In the genomic region with DNA sequence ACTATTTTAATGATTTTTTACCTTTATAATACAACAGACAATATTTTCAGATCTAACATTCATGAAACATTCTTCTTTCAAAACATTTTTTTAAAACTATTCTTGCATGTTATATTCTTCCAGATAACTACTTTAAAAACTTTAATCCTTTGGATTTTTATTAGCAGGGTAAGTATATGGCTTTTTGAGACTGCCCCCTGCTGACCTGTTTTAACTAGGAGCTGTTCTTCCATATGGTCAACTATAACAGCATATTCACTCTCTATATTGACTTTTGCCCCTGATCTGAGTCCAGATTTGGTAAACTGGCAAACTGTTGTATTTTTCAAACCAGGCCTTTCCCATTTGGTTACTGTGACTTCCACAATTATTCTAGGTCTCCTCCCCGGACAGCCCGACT, we compare ENCODE assay signal across 16 cellular contexts. TPM values are rescaled to one million over a fixed set of nuclear protein-coding genes. Genes with fewer than 3 reads are reported as not detected.
DNase-seq lines count a peak whose midpoint lies in the region; ATAC-seq and TF ChIP-seq lines count a peak whose summit lies in the region.
"Had no signal": no experiment of that assay in that cellular context is flagged by ENCODE, and none has a peak within 500 bp of the region (broad histone marks: within the 10 kb centered on the region; RNA-seq: fewer than 3 reads in every experiment).

No MANE protein-coding gene starts in this region.

- H3K79me2 ChIP-seq in MM.1S (ENCODE audit: low read length) (no peaks in the 10 kb centered on the region), neural progenitor cell (ENCODE audit: low read depth) (no peaks in the 10 kb centered on the region)

- H3K27ac Mint-ChIP-seq in neural progenitor cell, result no peak overlapping the region
- H3K27ac Mint-ChIP-seq: dendritic cell treated with granulocyte-macrophage colony-stimulating factor and Interleukin-4, amounts not matched to agents 40 ng/mL and 50 ng/mL, for 4 days had no signal

- H3K27ac ChIP-seq in MM.1S (ENCODE audit: low read length) (no peak overlapping the region), neural progenitor cell (no peak overlapping the region)

- H3K36me3 Mint-ChIP-seq in neural progenitor cell, result peaks cover 31% of the 10 kb centered on the region

- H3K36me3 ChIP-seq in MM.1S (replicated peaks; ENCODE audit: insufficient read depth, low read length) (no peaks in the 10 kb centered on the region), neural progenitor cell (peaks cover 4% of the 10 kb centered on the region)

- no peaks in the 10 kb centered on the region for H3K9me3 Mint-ChIP-seq in neural progenitor cell
- H3K9me3 Mint-ChIP-seq: dendritic cell treated with granulocyte-macrophage colony-stimulating factor and Interleukin-4, amounts not matched to agents 40 ng/mL and 50 ng/mL, for 4 days had no signal

- peak; percentile 5 for DNase-seq in DMS 273 (lab: John Stamatoyannopoulos, UW; ENCODE audit: unreplicated experiment)
- DNase-seq in DMS 273 treated with DMSO at 0.1 percent for 48 hours (lab: John Stamatoyannopoulos, UW), result no peak
- no peak for DNase-seq in MM.1S
- peak; percentile 44 for DNase-seq in dermis blood vessel endothelial cell
- DNase-seq in neural progenitor cell (ENCODE audit: low spot score), result no peak
- no peak for DNase-seq in omental fat pad (ENCODE audit: low spot score)
- no peak for DNase-seq in mesenteric fat pad (ENCODE audit: low spot score)
- no peak for DNase-seq in NCI-H1105 treated with DMSO at 0.1 percent for 48 hours (lab: John Stamatoyannopoulos, UW)
- DNase-seq: 8988T; activated CD8-positive, alpha-beta memory T cell treated with anti-CD3 and anti-CD28 coated beads, Interleukin-2, amount 50 U/mL, for 4 hours; left ventricle myocardium superior; NCI-H1930; NCI-H748 treated with DMSO at 0.1 percent for 48 hours had no signal

- H3K9me2 ChIP-seq in MM.1S (replicated peaks; ENCODE audit: insufficient read depth, low read length), result no peaks in the 10 kb centered on the region

- H3K27me3 Mint-ChIP-seq in neural progenitor cell (ENCODE audit: insufficient read depth, low read depth), result no peaks in the 10 kb centered on the region
- H3K27me3 Mint-ChIP-seq: dendritic cell treated with granulocyte-macrophage colony-stimulating factor and Interleukin-4, amounts not matched to agents 40 ng/mL and 50 ng/mL, for 4 days had no signal

- no peaks in the 10 kb centered on the region for H3K4me1 Mint-ChIP-seq in neural progenitor cell

- H3K9me3 ChIP-seq in MM.1S (replicated peaks; ENCODE audit: insufficient read depth, low read length) (no peaks in the 10 kb centered on the region), neural progenitor cell (ENCODE audit: low read depth) (no peaks in the 10 kb centered on the region)

- H3K9ac ChIP-seq in MM.1S (ENCODE audit: low read length), result no peak overlapping the region
- no peak overlapping the region for H3K9ac ChIP-seq in neural progenitor cell

- H3K4me2 ChIP-seq in MM.1S (ENCODE audit: low read depth, low read length), result no peak overlapping the region
- H3K4me2 ChIP-seq in neural progenitor cell, result no peak overlapping the region

- no peaks in the 10 kb centered on the region for H3K4me1 ChIP-seq in MM.1S (ENCODE audit: low read length)
- no peaks in the 10 kb centered on the region for H3K4me1 ChIP-seq in neural progenitor cell

- no peak for ATAC-seq in omental fat pad (ENCODE audit: low FRiP score)
- ATAC-seq: activated naive CD4-positive, alpha-beta T cell treated with anti-CD3 and anti-CD28 coated beads, Interleukin-2, amount 50 U/mL, for 72 hours; HepG2; left ventricle myocardium superior had no signal

- no peak overlapping the region for H3K4me3 Mint-ChIP-seq in neural progenitor cell
- H3K4me3 Mint-ChIP-seq: dendritic cell treated with granulocyte-macrophage colony-stimulating factor and Interleukin-4, amounts not matched to agents 40 ng/mL and 50 ng/mL, for 4 days had no signal

- H4K20me1 ChIP-seq in MM.1S (ENCODE audit: insufficient read depth, low read length), result no peaks in the 10 kb centered on the region
- no peaks in the 10 kb centered on the region for H4K20me1 ChIP-seq in neural progenitor cell (ENCODE audit: low read depth)

- H3K27me3 ChIP-seq in MM.1S (replicated peaks; ENCODE audit: insufficient read depth, low read length), result no peaks in the 10 kb centered on the region
- no peaks in the 10 kb centered on the region for H3K27me3 ChIP-seq in neural progenitor cell

- H2AFZ ChIP-seq in MM.1S (ENCODE audit: low read length) (no peak overlapping the region), neural progenitor cell (replicated peaks) (no peak overlapping the region)

- H3F3A ChIP-seq in MM.1S (ENCODE audit: insufficient read depth, low read length) (no peaks in the 10 kb centered on the region), neural progenitor cell (ENCODE audit: low read depth) (peaks cover 9% of the 10 kb centered on the region)

- TF ChIP-seq CTCF in MM.1S (IDR thresholded peaks at IDR 0.05; ENCODE audit: low read length), result peak; percentile 16; the same call in 1 of the 2 replicates
- TF ChIP-seq CTCF in neural progenitor cell (IDR thresholded peaks at IDR 0.05), result peak; percentile 43
- TF ChIP-seq CTCF in omental fat pad (IDR thresholded peaks at IDR 0.05), result no peak

- no peak overlapping the region for H3K4me3 ChIP-seq in MM.1S (ENCODE audit: low read length)
- no peak overlapping the region for H3K4me3 ChIP-seq in neural progenitor cell

RNA-seq across cellular contexts. Expression of gene ZNF18, which starts 16.5 kb away (rescaled TPM):
- total RNA-seq in dermis blood vessel endothelial cell (6.8 and 8.2 TPM in 2 replicates), neural progenitor cell (ENCODE audit: low replicate concordance) (10.8 and 15.9 TPM in 2 replicates), omental fat pad (10 to 100 TPM in 1 of 4 donors, 1 to 10 TPM in 3; 4.1 to 12.1 (median 6.3) TPM), mesenteric fat pad (5.0 TPM)

RNA-seq across cellular contexts. Expression of gene MAP2K4, which starts 39.9 kb away (rescaled TPM):
- total RNA-seq in dermis blood vessel endothelial cell, result 28.1 and 29.4 TPM in 2 replicates
- total RNA-seq in neural progenitor cell (ENCODE audit: low replicate concordance), result 57.0 and 61.9 TPM in 2 replicates
- total RNA-seq in omental fat pad, result 10 to 100 TPM; 21.0 to 26.7 (median 25.1) TPM
- total RNA-seq in mesenteric fat pad, result 31.1 TPM

Comparison
In these comparisons a context has a peak if more than half of its experiments do, and no peak if none do; other contexts are left out.
1. DNase-seq: peak in DMS 273 (single experiment) and dermis blood vessel endothelial cell (single experiment); none in DMS 273 treated with DMSO at 0.1 percent for 48 hours (single experiment), MM.1S (single experiment), neural progenitor cell (single experiment), omental fat pad (single experiment), mesenteric fat pad (single experiment) and NCI-H1105 treated with DMSO at 0.1 percent for 48 hours (single experiment).
2. CTCF ChIP-seq: peak in MM.1S (single experiment) and neural progenitor cell (single experiment); none in omental fat pad (0 of 3).